ENCODE assay signal across 28 cellular contexts in the genomic region with DNA sequence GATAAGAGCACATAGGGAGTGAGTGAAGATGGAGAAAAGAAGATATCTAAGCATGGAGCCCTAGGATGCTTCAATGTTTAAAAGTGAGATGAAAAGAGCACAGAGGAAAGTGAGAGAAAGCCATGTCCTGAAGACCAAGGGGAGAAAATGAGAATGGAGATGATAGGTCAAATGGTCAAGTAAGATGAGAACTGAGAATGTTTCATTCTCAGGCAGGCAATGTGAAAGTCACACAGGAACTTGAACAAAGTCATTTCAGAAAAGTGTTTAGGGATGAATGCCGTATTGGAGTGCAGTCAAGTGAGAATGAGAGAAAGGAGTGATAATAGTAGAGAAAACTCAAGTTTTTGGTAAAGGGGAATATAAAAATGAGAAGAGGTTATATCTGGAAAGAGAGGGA.
DNase-seq lines count a peak whose midpoint lies in the region; ATAC-seq and TF ChIP-seq lines count a peak whose summit lies in the region.
"Had no signal": no experiment of that assay in that cellular context is flagged by ENCODE, and none has a peak within 500 bp of the region (broad histone marks: within the 10 kb centered on the region; RNA-seq: fewer than 3 reads in every experiment).

No MANE protein-coding gene starts in this region.

- no peak for DNase-seq in NCI-H1092 (lab: John Stamatoyannopoulos, UW)
- no peak for DNase-seq in effector memory CD8-positive, alpha-beta T cell
- DNase-seq in colonic mucosa = no peak
- DNase-seq in NCI-H226 = no peak
- DNase-seq: activated CD4-positive, alpha-beta T cell treated with anti-CD3 and anti-CD28 coated beads, Interleukin-2, amount 10 ng/mL, durations not matched to agents 7 days and 5 days; activated naive CD4-positive, alpha-beta T cell treated with anti-CD3 and anti-CD28 coated beads, Interleukin-2, amount 50 U/mL, for 16 hours; amygdala; Calu3; effector CD8-positive, alpha-beta T cell; erythroblast; heart right ventricle; mesenchymal stem cell; NCI-H1105 treated with DMSO at 0.1 percent for 48 hours; NCI-H2081 treated with DMSO at 0.1 percent for 48 hours; NCI-H774; sigmoid colon; stimulated activated naive CD8-positive, alpha-beta T cell treated with anti-CD3 and anti-CD28 coated beads, Interleukin-15, Interleukin-2, amounts not matched to agents 100 U/mL and 50 U/mL, for 24 hours had no signal

- H3K27me3 ChIP-seq in colonic mucosa = no peaks in the 10 kb centered on the region
- H3K27me3 ChIP-seq: heart right ventricle, neutrophil, sigmoid colon had no signal

- no peak overlapping the region for H3K27ac ChIP-seq in colonic mucosa
- H3K27ac ChIP-seq: breast epithelium, heart right ventricle, neutrophil, prostate gland, sigmoid colon, thoracic aorta had no signal

- H3K27ac Mint-ChIP-seq in effector memory CD8-positive, alpha-beta T cell = no peak overlapping the region
- H3K27ac Mint-ChIP-seq: activated CD4-positive, alpha-beta T cell treated with anti-CD3 and anti-CD28 coated beads, Interleukin-2, amount 10 ng/mL, durations not matched to agents 7 days and 5 days; activated T-helper 1 cell treated with anti-CD3 and anti-CD28 coated beads, Interleukin-12 subunit alpha, Interleukin-12 subunit beta, Interleukin-2, Interleukin-4 antibody, amounts not matched to agents 30 ng/mL and 10 ng/mL and 1 ng/mL, durations not matched to agents 14 hours and 24 hours and 36 hours; CD14-positive monocyte had no signal

- no peaks in the 10 kb centered on the region for H3K27me3 Mint-ChIP-seq in effector memory CD8-positive, alpha-beta T cell
- H3K27me3 Mint-ChIP-seq: activated CD4-positive, alpha-beta T cell treated with anti-CD3 and anti-CD28 coated beads, Interleukin-2, amount 10 ng/mL, durations not matched to agents 7 days and 5 days had no signal

- intact Hi-C loops in colonic mucosa (cut with DNase I) = no loop called here

- H3K4me3 ChIP-seq in colonic mucosa = no peak overlapping the region
- H3K4me3 ChIP-seq: breast epithelium, heart right ventricle, prostate gland, sigmoid colon, thoracic aorta had no signal

- no peak overlapping the region for H3K4me3 Mint-ChIP-seq in effector memory CD8-positive, alpha-beta T cell
- H3K4me3 Mint-ChIP-seq: activated CD4-positive, alpha-beta T cell treated with anti-CD3 and anti-CD28 coated beads, Interleukin-2, amount 10 ng/mL, durations not matched to agents 7 days and 5 days; activated T-helper 1 cell treated with anti-CD3 and anti-CD28 coated beads, Interleukin-12 subunit alpha, Interleukin-12 subunit beta, Interleukin-2, Interleukin-4 antibody, amounts not matched to agents 30 ng/mL and 10 ng/mL and 1 ng/mL, durations not matched to agents 14 hours and 24 hours and 36 hours; CD14-positive monocyte had no signal

- no peaks in the 10 kb centered on the region for H3K9me3 ChIP-seq in colonic mucosa
- H3K9me3 ChIP-seq: neutrophil, prostate gland, sigmoid colon, thoracic aorta had no signal

- no peak for TF ChIP-seq CTCF in colonic mucosa (IDR thresholded peaks at IDR 0.05)

- H3K4me1 ChIP-seq in colonic mucosa = no peaks in the 10 kb centered on the region
- H3K4me1 ChIP-seq: breast epithelium, heart right ventricle, prostate gland, sigmoid colon had no signal

- ATAC-seq in GM18861 (IDR thresholded peaks at IDR 0.05; ENCODE audit: unreplicated experiment) (peak; percentile 48), GM21360 (IDR thresholded peaks at IDR 0.05; ENCODE audit: unreplicated experiment) (peak; percentile 59), HG02885 (IDR thresholded peaks at IDR 0.05; ENCODE audit: poor library complexity, unreplicated experiment) (peak; percentile 56)
- ATAC-seq in effector memory CD8-positive, alpha-beta T cell (replicated peaks) = no peak
- ATAC-seq: heart right ventricle; left lobe of liver; SK-N-SH treated with all-trans-retinoic acid at 6 μM for 48 hours; stimulated activated naive CD8-positive, alpha-beta T cell treated with anti-CD3 and anti-CD28 coated beads, Interleukin-15, Interleukin-2, amounts not matched to agents 100 U/mL and 50 U/mL, for 24 hours had no signal

- H3K9ac ChIP-seq in colonic mucosa (ENCODE audit: low read depth in 2 of 2, low read length in 2 of 2) = no peak overlapping the region

- H3K9me3 Mint-ChIP-seq in effector memory CD8-positive, alpha-beta T cell = no peaks in the 10 kb centered on the region
- H3K9me3 Mint-ChIP-seq: activated CD4-positive, alpha-beta T cell treated with anti-CD3 and anti-CD28 coated beads, Interleukin-2, amount 10 ng/mL, durations not matched to agents 7 days and 5 days; activated T-helper 1 cell treated with anti-CD3 and anti-CD28 coated beads, Interleukin-12 subunit alpha, Interleukin-12 subunit beta, Interleukin-2, Interleukin-4 antibody, amounts not matched to agents 30 ng/mL and 10 ng/mL and 1 ng/mL, durations not matched to agents 14 hours and 24 hours and 36 hours had no signal

- H3K36me3 Mint-ChIP-seq in effector memory CD8-positive, alpha-beta T cell (ENCODE audit: insufficient read depth) = no peaks in the 10 kb centered on the region
- H3K36me3 Mint-ChIP-seq: CD14-positive monocyte had no signal

- H3K36me3 ChIP-seq in colonic mucosa = no peaks in the 10 kb centered on the region
- H3K36me3 ChIP-seq: breast epithelium, heart right ventricle, neutrophil, prostate gland, sigmoid colon, thoracic aorta had no signal

- H3K4me1 Mint-ChIP-seq in effector memory CD8-positive, alpha-beta T cell (ENCODE audit: low read depth in 2 of 2) = no peaks in the 10 kb centered on the region
- H3K4me1 Mint-ChIP-seq: activated CD4-positive, alpha-beta T cell treated with anti-CD3 and anti-CD28 coated beads, Interleukin-2, amount 10 ng/mL, durations not matched to agents 7 days and 5 days; CD14-positive monocyte had no signal
